Comparison of ENCODE assay signal across 8 cellular contexts in genomic region chr10:98446121-98446655, GRCh38. TPM values are rescaled to one million over a fixed set of nuclear protein-coding genes. Genes with fewer than 3 reads are reported as not detected.
DNase-seq lines count a peak whose midpoint lies in the region; ATAC-seq, FAIRE-seq and TF ChIP-seq lines count a peak whose summit lies in the region.

No MANE protein-coding gene starts in this region.

- peak overlapping the region; percentile 86 for H3K27ac ChIP-seq in lower lobe of right lung

- H3K9me3 ChIP-seq in T-helper 17 cell (ENCODE audit: control insufficient read depth, low read length, poor library complexity, severe bottlenecking) (no peaks in the 10 kb centered on the region), lower lobe of right lung (no peaks in the 10 kb centered on the region)

- peaks cover 15% of the 10 kb centered on the region for H3K36me3 Mint-ChIP-seq in T-helper 17 cell (ENCODE audit: low read depth)
- H3K36me3 Mint-ChIP-seq in dendritic cell treated with granulocyte-macrophage colony-stimulating factor and Interleukin-4, amounts not matched to agents 40 ng/mL and 50 ng/mL, for 4 days (ENCODE audit: low read depth), result peaks cover 54% of the 10 kb centered on the region
- peaks cover 47% of the 10 kb centered on the region for H3K36me3 Mint-ChIP-seq in stimulated activated effector memory CD8-positive, alpha-beta T cell treated with anti-CD3 and anti-CD28 coated beads, Interleukin-12 subunit alpha, Interleukin-12 subunit beta, amount 100 ng/mL, for 72 hours

- H3K36me3 ChIP-seq in lower lobe of right lung, result peaks cover 33% of the 10 kb centered on the region

- intact Hi-C loops in dendritic cell treated with granulocyte-macrophage colony-stimulating factor and Interleukin-4, amounts not matched to agents 40 ng/mL and 50 ng/mL, for 4 days (cut with micrococcal nuclease), result loop anchor here (10.0 kb wide), 1 partner anchor 181 kb away; the partner anchor contains the start of gene LOXL4
- intact Hi-C loops in lower lobe of right lung (cut with DNase I), result no loop called here

- FAIRE-seq in RCC 7860 (lab: Jason Lieb, UNC), result no peak

- no peak for TF ChIP-seq CTCF in lower lobe of right lung (IDR thresholded peaks at IDR 0.05)

- no peaks in the 10 kb centered on the region for H3K27me3 ChIP-seq in lower lobe of right lung (ENCODE audit: low read depth)

- peak overlapping the region; percentile 73 for H3K4me3 ChIP-seq in lower lobe of right lung

- ATAC-seq in GM19324 (IDR thresholded peaks at IDR 0.05; ENCODE audit: low FRiP score, unreplicated experiment) (peak; percentile 21), HG03354 (IDR thresholded peaks at IDR 0.05; ENCODE audit: poor library complexity, severe bottlenecking, unreplicated experiment) (peak; percentile 28), T-helper 17 cell (peak; percentile 55), lower lobe of right lung (peak; percentile 63 to 75)
- ATAC-seq in stimulated activated effector memory CD8-positive, alpha-beta T cell treated with anti-CD3 and anti-CD28 coated beads, Interleukin-12 subunit alpha, Interleukin-12 subunit beta, amount 100 ng/mL, for 72 hours, result peak; percentile 62

- H3K4me1 ChIP-seq in lower lobe of right lung, result peaks cover 20% of the 10 kb centered on the region

- no peaks in the 10 kb centered on the region for H3K9me3 Mint-ChIP-seq in dendritic cell treated with granulocyte-macrophage colony-stimulating factor and Interleukin-4, amounts not matched to agents 40 ng/mL and 50 ng/mL, for 4 days
- H3K9me3 Mint-ChIP-seq in stimulated activated effector memory CD8-positive, alpha-beta T cell treated with anti-CD3 and anti-CD28 coated beads, Interleukin-12 subunit alpha, Interleukin-12 subunit beta, amount 100 ng/mL, for 72 hours, result no peaks in the 10 kb centered on the region

- peaks cover 33% of the 10 kb centered on the region for H3K4me1 Mint-ChIP-seq in T-helper 17 cell
- peaks cover 66% of the 10 kb centered on the region for H3K4me1 Mint-ChIP-seq in dendritic cell treated with granulocyte-macrophage colony-stimulating factor and Interleukin-4, amounts not matched to agents 40 ng/mL and 50 ng/mL, for 4 days (ENCODE audit: low read depth)
- H3K4me1 Mint-ChIP-seq in stimulated activated effector memory CD8-positive, alpha-beta T cell treated with anti-CD3 and anti-CD28 coated beads, Interleukin-12 subunit alpha, Interleukin-12 subunit beta, amount 100 ng/mL, for 72 hours, result peaks cover 44% of the 10 kb centered on the region

- peak overlapping the region; percentile 91 for H3K4me3 Mint-ChIP-seq in T-helper 17 cell
- peak overlapping the region; percentile 93 for H3K4me3 Mint-ChIP-seq in dendritic cell treated with granulocyte-macrophage colony-stimulating factor and Interleukin-4, amounts not matched to agents 40 ng/mL and 50 ng/mL, for 4 days
- H3K4me3 Mint-ChIP-seq in stimulated activated effector memory CD8-positive, alpha-beta T cell treated with anti-CD3 and anti-CD28 coated beads, Interleukin-12 subunit alpha, Interleukin-12 subunit beta, amount 100 ng/mL, for 72 hours, result peak overlapping the region; percentile 88

- H3K27me3 Mint-ChIP-seq in T-helper 17 cell, result no peaks in the 10 kb centered on the region
- H3K27me3 Mint-ChIP-seq in dendritic cell treated with granulocyte-macrophage colony-stimulating factor and Interleukin-4, amounts not matched to agents 40 ng/mL and 50 ng/mL, for 4 days, result peaks cover 10% of the 10 kb centered on the region

- DNase-seq in Ammon's horn (ENCODE audit: low spot score), result peak; percentile 55
- no peak for DNase-seq in T-helper 17 cell
- DNase-seq in lower lobe of right lung, result peak; percentile 73
- DNase-seq in stimulated activated effector memory CD8-positive, alpha-beta T cell treated with anti-CD3 and anti-CD28 coated beads, Interleukin-12 subunit alpha, Interleukin-12 subunit beta, amount 100 ng/mL, for 72 hours (ENCODE audit: low spot score in 2 of 2), result peak in 1 of 2 donors; percentile 25
- no peak for DNase-seq in RCC 7860 (ENCODE audit: low spot score)

- H3K27ac Mint-ChIP-seq in T-helper 17 cell, result peak overlapping the region; percentile 91
- H3K27ac Mint-ChIP-seq in dendritic cell treated with granulocyte-macrophage colony-stimulating factor and Interleukin-4, amounts not matched to agents 40 ng/mL and 50 ng/mL, for 4 days, result peak overlapping the region; percentile 85
- H3K27ac Mint-ChIP-seq in stimulated activated effector memory CD8-positive, alpha-beta T cell treated with anti-CD3 and anti-CD28 coated beads, Interleukin-12 subunit alpha, Interleukin-12 subunit beta, amount 100 ng/mL, for 72 hours, result peak overlapping the region; percentile 94

RNA-seq across cellular contexts. Expression of gene HPS1, which starts 0.5 kb away (rescaled TPM):
- total RNA-seq in T-helper 17 cell, result 10 to 100 TPM; 76.5 to 79.3 TPM
- 86.3 TPM for total RNA-seq in lower lobe of right lung

RNA-seq across cellular contexts. Expression of gene PYROXD2, which starts 31.2 kb away (rescaled TPM):
- total RNA-seq in T-helper 17 cell, result 10 to 100 TPM; 21.5 to 25.4 TPM
- total RNA-seq in lower lobe of right lung, result 17.8 TPM

Comparison
In these comparisons a context has a peak if more than half of its experiments do, and no peak if none do; other contexts are left out.
1. DNase-seq: peak in Ammon's horn (single experiment) and lower lobe of right lung (single experiment); none in T-helper 17 cell (0 of 3) and RCC 7860 (single experiment).
2. Peak in every context shown above with its lines, with median percentiles within 50 percentile points of each other: ATAC-seq, H3K27ac Mint-ChIP-seq and H3K4me3 Mint-ChIP-seq.